In the genomic region with DNA sequence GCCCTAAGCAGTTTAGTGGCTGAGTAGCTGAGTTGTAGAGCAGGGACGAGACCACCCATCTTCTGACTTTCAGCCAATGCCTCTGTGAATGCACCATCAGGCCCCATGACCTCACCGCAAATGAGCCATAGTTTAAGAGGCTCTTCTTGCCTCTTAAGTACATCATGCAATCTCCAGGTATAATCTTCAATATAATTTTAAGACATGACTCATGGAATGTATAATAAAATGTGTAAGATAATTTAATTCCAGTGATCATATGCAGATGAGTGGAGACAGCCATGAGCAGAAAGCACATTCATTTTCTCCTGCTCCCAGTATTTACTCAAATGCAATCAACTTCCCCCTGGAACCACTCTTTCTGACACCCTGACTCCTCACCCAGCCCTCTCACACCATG, we compare ENCODE assay signal across 19 cellular contexts.
DNase-seq lines count a peak whose midpoint lies in the region; ATAC-seq and TF ChIP-seq lines count a peak whose summit lies in the region.
"Had no signal": no experiment of that assay in that cellular context is flagged by ENCODE, and none has a peak within 500 bp of the region (broad histone marks: within the 10 kb centered on the region; RNA-seq: fewer than 3 reads in every experiment).

No MANE protein-coding gene starts in this region.

- H3K79me2 ChIP-seq in SK-N-SH (ENCODE audit: insufficient read depth), result no peaks in the 10 kb centered on the region

- H3K27me3 Mint-ChIP-seq in endodermal cell (ENCODE audit: insufficient read depth), result no peaks in the 10 kb centered on the region

- H3K27ac Mint-ChIP-seq in endodermal cell, result no peak overlapping the region
- H3K27ac Mint-ChIP-seq: CD4-positive, alpha-beta memory T cell; GM23338 had no signal

- H2BK12ac ChIP-seq in neuronal stem cell (ENCODE audit: low read length), result no peak overlapping the region

- POLR2A ChIA-PET in SK-N-SH (lab: Yijun Ruan, JAX), result no interaction called here

- no peaks in the 10 kb centered on the region for H3K9me2 ChIP-seq in SK-N-SH

- H3K9me3 Mint-ChIP-seq in endodermal cell, result peaks cover 19% of the 10 kb centered on the region

- no peaks in the 10 kb centered on the region for H3K36me3 ChIP-seq in SK-N-SH (replicated peaks in 1 of 2; ENCODE audit: control insufficient read depth in 1 of 2, insufficient read depth in 2 of 2, low read length in 1 of 2)
- H3K36me3 ChIP-seq in endodermal cell (ENCODE audit: control insufficient read depth, insufficient read depth, low read length), result no peaks in the 10 kb centered on the region
- no peaks in the 10 kb centered on the region for H3K36me3 ChIP-seq in neuronal stem cell (replicated peaks in 1 of 2; ENCODE audit: control insufficient read depth in 2 of 2, insufficient read depth in 2 of 2, low read length in 2 of 2)

- no peak for TF ChIP-seq RAD21 in SK-N-SH (IDR thresholded peaks at IDR 0.05; ENCODE audit: low read length)

- peak overlapping the region; percentile 54 for H2BK120ac ChIP-seq in neuronal stem cell (ENCODE audit: low read depth, low read length)

- H3K4ac ChIP-seq in neuronal stem cell (ENCODE audit: low read length), result no peak overlapping the region

- no peak overlapping the region for H3K18ac ChIP-seq in neuronal stem cell (ENCODE audit: low read length)

- DNase-seq in SK-N-SH (no peak), DMS79 treated with DMSO at 0.1 percent for 48 hours (lab: John Stamatoyannopoulos, UW) (peak; percentile 85), endodermal cell (peak; percentile 24), neuronal stem cell (ENCODE audit: low spot score) (no peak), amygdala (lab: John Stamatoyannopoulos, UW) (no peak), Kasumi-1 (lab: John Stamatoyannopoulos, UW) (no peak)
- DNase-seq: C1 segment of cervical spinal cord; Calu3; CD4-positive, alpha-beta memory T cell; COR-L47; DMS53; EL; GDM1; H9 had no signal

- H3K9ac ChIP-seq in SK-N-SH (no peak overlapping the region), endodermal cell (ENCODE audit: extremely low read depth, low read length, poor library complexity, severe bottlenecking) (no peak overlapping the region), neuronal stem cell (ENCODE audit: low read depth, low read length, poor library complexity) (no peak overlapping the region)

- CTCF ChIA-PET in SK-N-SH (lab: Yijun Ruan, JAX), result interaction anchor here (4.5 kb wide), 1 partner anchor 12 kb away, joined by 22 read pairs; no protein-coding TSS in a partner anchor

- H3K79me1 ChIP-seq in neuronal stem cell (ENCODE audit: low read depth, low read length), result no peaks in the 10 kb centered on the region

- H3K27me3 ChIP-seq in SK-N-SH (ENCODE audit: insufficient read depth), result no peaks in the 10 kb centered on the region
- H3K27me3 ChIP-seq in endodermal cell (ENCODE audit: control insufficient read depth, insufficient read depth, low read length, poor library complexity, severe bottlenecking), result no peaks in the 10 kb centered on the region
- H3K27me3 ChIP-seq in neuronal stem cell (ENCODE audit: control insufficient read depth in 3 of 3, insufficient read depth in 3 of 3, low read depth in 1 of 3, low read length in 3 of 3), result peaks cover 0 to 4% (median 0%) of the 10 kb centered on the region in 3 experiments

- no peak overlapping the region for H3K4me3 Mint-ChIP-seq in endodermal cell
- H3K4me3 Mint-ChIP-seq: CD4-positive, alpha-beta memory T cell; GM23338; H9 had no signal

- H3K4me2 ChIP-seq in SK-N-SH (no peak overlapping the region), neuronal stem cell (ENCODE audit: insufficient read depth, low read length, poor library complexity, severe bottlenecking) (no peak overlapping the region)
- H3K4me2 ChIP-seq: GM23338 had no signal

- H3F3A ChIP-seq in SK-N-SH (replicated peaks; ENCODE audit: insufficient read depth), result no peaks in the 10 kb centered on the region

- 50% methylated on average over 2 of the region's 2 CpGs for WGBS in SK-N-SH (ENCODE audit: low lambda C conversion rate)
- WGBS in endodermal cell (ENCODE audit: insufficient coverage in 1 of 2, insufficient read length in 1 of 2), 2 experiments, result 89% methylated on average over 2 of the region's 2 CpGs; no CpG with 5 or more reads in 1 of the 2 experiments
- no CpG with 5 or more reads among the region's 2 CpGs for WGBS in neuronal stem cell (ENCODE audit: extremely low coverage in 2 of 2, insufficient read length in 2 of 2, insufficient replicate concordance in 1 of 2), 2 donors

- TF ChIP-seq EP300 in SK-N-SH (IDR thresholded peaks at IDR 0.05; ENCODE audit: borderline replicate concordance in 1 of 2, low read depth in 1 of 2, low read length in 1 of 2), result no peak

- no peak overlapping the region for H3K4me3 ChIP-seq in SK-N-SH (ENCODE audit: low read depth in 2 of 2, low read length in 1 of 2)
- no peak overlapping the region for H3K4me3 ChIP-seq in endodermal cell (ENCODE audit: low read length)
- H3K4me3 ChIP-seq in neuronal stem cell (ENCODE audit: low read length in 2 of 2), result no peak overlapping the region
- H3K4me3 ChIP-seq: GM12878, GM23338 had no signal

- no peak overlapping the region for H2BK15ac ChIP-seq in neuronal stem cell (ENCODE audit: low read length)

- peak; percentile 85 for ATAC-seq in SK-N-SH treated with all-trans-retinoic acid at 6 μM for 48 hours
- no peak for ATAC-seq in HG03354 (IDR thresholded peaks at IDR 0.05; ENCODE audit: poor library complexity, severe bottlenecking, unreplicated experiment)
- ATAC-seq: GM12878, GM23338, HCT116 had no signal

- peaks cover 0 to 2% of the 10 kb centered on the region in 2 experiments; a peak in 1 of 4 replicates for H3K4me1 ChIP-seq in SK-N-SH (ENCODE audit: control insufficient read depth in 1 of 2, insufficient read depth in 2 of 2, low read depth in 1 of 2, low read length in 1 of 2)
- H3K4me1 ChIP-seq in endodermal cell (ENCODE audit: control insufficient read depth, insufficient read depth, low read length), result no peaks in the 10 kb centered on the region
- H3K4me1 ChIP-seq in neuronal stem cell (ENCODE audit: control insufficient read depth in 2 of 2, insufficient read depth in 1 of 2, low read depth in 1 of 2, low read length in 2 of 2), result peaks cover 0 to 2% of the 10 kb centered on the region in 2 donors

- H3K9me3 ChIP-seq in SK-N-SH (no peaks in the 10 kb centered on the region), endodermal cell (ENCODE audit: control insufficient read depth, low read length) (peaks cover 10% of the 10 kb centered on the region), neuronal stem cell (replicated peaks in 1 of 2; ENCODE audit: control insufficient read depth in 2 of 2, insufficient read depth in 1 of 2, low read depth in 1 of 2, low read length in 2 of 2) (no peaks in the 10 kb centered on the region)

- H4K91ac ChIP-seq in neuronal stem cell (ENCODE audit: low read depth, low read length, poor library complexity), result no peak overlapping the region

- no peaks in the 10 kb centered on the region for H3K36me3 Mint-ChIP-seq in endodermal cell (ENCODE audit: low read depth)
- H3K36me3 Mint-ChIP-seq: CD4-positive, alpha-beta memory T cell had no signal

- H3K14ac ChIP-seq in neuronal stem cell (ENCODE audit: low read length), result no peak overlapping the region

- H2AFZ ChIP-seq in SK-N-SH (ENCODE audit: low read depth) (no peak overlapping the region), neuronal stem cell (ENCODE audit: low read length) (no peak overlapping the region)
- H2AFZ ChIP-seq: GM23338 had no signal

- no peak overlapping the region for H2AK5ac ChIP-seq in neuronal stem cell (ENCODE audit: low read depth, low read length)

- peaks cover 16% of the 10 kb centered on the region for H3K4me1 Mint-ChIP-seq in endodermal cell

- H4K20me1 ChIP-seq in SK-N-SH (ENCODE audit: insufficient read depth), result no peaks in the 10 kb centered on the region

- H3K23ac ChIP-seq in neuronal stem cell (ENCODE audit: low read depth, low read length, poor library complexity), result no peak overlapping the region

- TF ChIP-seq CTCF in SK-N-SH (IDR thresholded peaks at IDR 0.05) (no peak), endodermal cell (conservative IDR thresholded peaks at IDR 0.05) (no peak)

- no peak overlapping the region for H4K8ac ChIP-seq in neuronal stem cell (ENCODE audit: low read depth, low read length)

- H3K27ac ChIP-seq in SK-N-SH (ENCODE audit: low read depth in 2 of 2, low read length in 1 of 2), result no peak overlapping the region
- H3K27ac ChIP-seq in endodermal cell (ENCODE audit: low read depth, low read length), result no peak overlapping the region
- H3K27ac ChIP-seq in neuronal stem cell (replicated peaks; ENCODE audit: low read length), result no peak overlapping the region

- no peak overlapping the region for H2BK5ac ChIP-seq in neuronal stem cell (ENCODE audit: low read length)

TF ChIP-seq in SK-N-SH treated with all-trans-retinoic acid at 6 μM for 48 hours, 23 proteins besides CTCF, POLR2A, EP300 and RAD21 (continues in another document):
- 0 out of 2 replicates have a peak, but pooled peaks have one; percentile 35 for TF ChIP-seq ESRRG (CRISPR knock-in tag; IDR thresholded peaks at IDR 0.05)
- TF ChIP-seq CSDC2 (CRISPR knock-in tag; IDR thresholded peaks at IDR 0.05), result no peak
- no peak for TF ChIP-seq ZNF70 (CRISPR knock-in tag; IDR thresholded peaks at IDR 0.05)

TF ChIP-seq in SK-N-SH, 30 proteins besides CTCF, POLR2A, EP300 and RAD21 (continues in another document):
- TF ChIP-seq FOXJ3 (CRISPR knock-in tag; IDR thresholded peaks at IDR 0.05) (no peak), FOXM1 (IDR thresholded peaks at IDR 0.05; ENCODE audit: low read depth) (no peak), TAF1 (IDR thresholded peaks at IDR 0.05; ENCODE audit: borderline replicate concordance, low read depth, low read length) (no peak), TCF12 (IDR thresholded peaks at IDR 0.05) (no peak), GATA2 (CRISPR knock-in tag; IDR thresholded peaks at IDR 0.05) (no peak), SMC3 (IDR thresholded peaks at IDR 0.05; ENCODE audit: low read depth, low read length) (no peak)
- TF ChIP-seq, protein P1, sequence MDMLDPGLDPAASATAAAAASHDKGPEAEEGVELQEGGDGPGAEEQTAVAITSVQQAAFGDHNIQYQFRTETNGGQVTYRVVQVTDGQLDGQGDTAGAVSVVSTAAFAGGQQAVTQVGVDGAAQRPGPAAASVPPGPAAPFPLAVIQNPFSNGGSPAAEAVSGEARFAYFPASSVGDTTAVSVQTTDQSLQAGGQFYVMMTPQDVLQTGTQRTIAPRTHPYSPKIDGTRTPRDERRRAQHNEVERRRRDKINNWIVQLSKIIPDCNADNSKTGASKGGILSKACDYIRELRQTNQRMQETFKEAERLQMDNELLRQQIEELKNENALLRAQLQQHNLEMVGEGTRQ (IDR thresholded peaks at IDR 0.05; ENCODE audit: borderline replicate concordance, low read depth, low read length), result no peak
- TF ChIP-seq, protein P2, sequence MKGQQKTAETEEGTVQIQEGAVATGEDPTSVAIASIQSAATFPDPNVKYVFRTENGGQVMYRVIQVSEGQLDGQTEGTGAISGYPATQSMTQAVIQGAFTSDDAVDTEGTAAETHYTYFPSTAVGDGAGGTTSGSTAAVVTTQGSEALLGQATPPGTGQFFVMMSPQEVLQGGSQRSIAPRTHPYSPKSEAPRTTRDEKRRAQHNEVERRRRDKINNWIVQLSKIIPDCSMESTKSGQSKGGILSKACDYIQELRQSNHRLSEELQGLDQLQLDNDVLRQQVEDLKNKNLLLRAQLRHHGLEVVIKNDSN (IDR thresholded peaks at IDR 0.05; ENCODE audit: borderline replicate concordance, low read depth), result no peak

Comparison
In these comparisons a context has a peak if more than half of its experiments do, and no peak if none do; other contexts are left out.
1. DNase-seq: peak in DMS79 treated with DMSO at 0.1 percent for 48 hours (single experiment) and endodermal cell (single experiment); none in SK-N-SH (single experiment), neuronal stem cell (single experiment), amygdala (0 of 56) and Kasumi-1 (0 of 2).